Comparison of ENCODE assay signal across 8 cellular contexts in genomic region chr11:16737860-16738197, GRCh38. TPM values are rescaled to one million over a fixed set of nuclear protein-coding genes. Genes with fewer than 3 reads are reported as not detected.
DNase-seq lines count a peak whose midpoint lies in the region; ATAC-seq, FAIRE-seq and TF ChIP-seq lines count a peak whose summit lies in the region.

No MANE protein-coding gene starts in this region.

- H3K27me3 ChIP-seq in bronchial epithelial cell (ENCODE audit: control insufficient read depth, insufficient read depth, low read length): no peaks in the 10 kb centered on the region
- H3K27me3 ChIP-seq in mononuclear cell (ENCODE audit: insufficient read depth, low read length): no peaks in the 10 kb centered on the region

- H3K36me3 ChIP-seq in bronchial epithelial cell (ENCODE audit: control insufficient read depth, insufficient read depth, low read length): peaks cover 1% of the 10 kb centered on the region

- H3K4me3 ChIP-seq in bronchial epithelial cell (ENCODE audit: low read depth, low read length) (peak overlapping the region; percentile 57), mononuclear cell (ENCODE audit: low read length) (peak overlapping the region; percentile 87)

- H3K9me3 ChIP-seq in mononuclear cell (ENCODE audit: low read depth, low read length): no peaks in the 10 kb centered on the region

- TF ChIP-seq CTCF in bronchial epithelial cell (IDR thresholded peaks at IDR 0.05; ENCODE audit: insufficient read depth, low read length, severe bottlenecking): no peak

- peak; percentile 17 for DNase-seq in AG20443 (ENCODE audit: low spot score)
- no peak for DNase-seq in bronchial epithelial cell (ENCODE audit: low read depth)
- DNase-seq in retina: no peak
- DNase-seq in activated CD4-positive, alpha-beta T cell treated with anti-CD3 and anti-CD28 coated beads, Interleukin-2, amount 50 U/mL, for 48 hours: no peak
- DNase-seq in epidermal melanocyte (ENCODE audit: insufficient read length, low spot score): no peak

- peak; percentile 17 for ATAC-seq in GM19438 (IDR thresholded peaks at IDR 0.05; ENCODE audit: low read depth, unreplicated experiment)
- peak; percentile 7 for ATAC-seq in HG03520 (IDR thresholded peaks at IDR 0.05; ENCODE audit: unreplicated experiment)

- no peak for FAIRE-seq in bronchial epithelial cell (lab: Jason Lieb, UNC)

- H3K4me1 ChIP-seq in mononuclear cell (ENCODE audit: insufficient read depth, low read length): peaks cover 36% of the 10 kb centered on the region

RNA-seq across cellular contexts. Expression of gene C11orf58, which starts 0.6 kb away (rescaled TPM):
- 256 and 405 TPM in 2 replicates for total RNA-seq in bronchial epithelial cell
- total RNA-seq in mononuclear cell: 205 TPM
